12 cellular contexts compared by ENCODE assay signal in genomic region chr10:70693619-70694286, GRCh38. TPM values are rescaled to one million over a fixed set of nuclear protein-coding genes. Genes with fewer than 3 reads are reported as not detected.
A peak's percentile ranks its signal among the peaks of the same experiment; 100 is the strongest.
DNase-seq lines count a peak whose midpoint lies in the region; ATAC-seq and TF ChIP-seq lines count a peak whose summit lies in the region.
"Had no signal": no experiment of that assay in that cellular context is flagged by ENCODE, and none has a peak within 500 bp of the region (broad histone marks: within the 10 kb centered on the region; RNA-seq: fewer than 3 reads in every experiment).

No MANE protein-coding gene starts in this region.

- H3K36me3 ChIP-seq in SK-N-MC (ENCODE audit: insufficient read depth, low read length), result no peaks in the 10 kb centered on the region
- H3K36me3 ChIP-seq in osteoblast (ENCODE audit: insufficient read depth, low read length), result no peaks in the 10 kb centered on the region
- H3K36me3 ChIP-seq: upper lobe of left lung had no signal

- peak overlapping the region; percentile 63 for H3K4me2 ChIP-seq in osteoblast (ENCODE audit: insufficient read depth, low read length)

- H2AFZ ChIP-seq in osteoblast (ENCODE audit: low read length), result peak overlapping the region; percentile 7

- no peaks in the 10 kb centered on the region for H3K79me2 ChIP-seq in osteoblast (ENCODE audit: insufficient read depth, low read length)

- ATAC-seq in GM21723 (IDR thresholded peaks at IDR 0.05; ENCODE audit: unreplicated experiment), result no peak
- no peak for ATAC-seq in left colon

- H3K4me1 ChIP-seq in osteoblast (ENCODE audit: insufficient read depth, low read length), result peaks cover 31% of the 10 kb centered on the region
- H3K4me1 ChIP-seq: upper lobe of left lung had no signal

- peaks cover 3% of the 10 kb centered on the region for H4K20me1 ChIP-seq in osteoblast (ENCODE audit: insufficient read depth, low read length)

- no peaks in the 10 kb centered on the region for H3K9me3 ChIP-seq in SK-N-MC (ENCODE audit: low read depth, low read length)
- no peaks in the 10 kb centered on the region for H3K9me3 ChIP-seq in osteoblast (ENCODE audit: low read depth, low read length)
- H3K9me3 ChIP-seq: upper lobe of left lung had no signal

- no peak for TF ChIP-seq CTCF in AG09309 (IDR thresholded peaks at IDR 0.05; ENCODE audit: control insufficient read depth, insufficient read depth, low read depth, low read length, missing control alignments)
- no peak for TF ChIP-seq CTCF in fibroblast of mammary gland (conservative IDR thresholded peaks at IDR 0.05; ENCODE audit: control insufficient read depth, insufficient read depth, low read depth, low read length)
- no peak for TF ChIP-seq CTCF in osteoblast (IDR thresholded peaks at IDR 0.05; ENCODE audit: extremely low read depth, low read depth, low read length)

- intact Hi-C loops in left colon (cut with DNase I, micrococcal nuclease), result no loop called here

- no peak overlapping the region for H3K4me3 ChIP-seq in AG09309 (ENCODE audit: control insufficient read depth, low read depth, low read length)
- peak overlapping the region; percentile 64 for H3K4me3 ChIP-seq in SK-N-MC
- H3K4me3 ChIP-seq in fibroblast of mammary gland (ENCODE audit: control insufficient read depth, low read depth, low read length), result peak overlapping the region; percentile 9
- H3K4me3 ChIP-seq in osteoblast (ENCODE audit: insufficient read depth, low read length), result peak overlapping the region; percentile 8
- H3K4me3 ChIP-seq: upper lobe of left lung had no signal

- DNase-seq in AG09309 (ENCODE audit: low read depth), result peak; percentile 94
- DNase-seq in SK-N-MC (ENCODE audit: low read depth, low spot score), result no peak
- DNase-seq in fibroblast of mammary gland (ENCODE audit: low read depth), result peak; percentile 97
- peak; percentile 91 for DNase-seq in osteoblast (ENCODE audit: insufficient read length, low spot score, missing footprints)
- DNase-seq in left colon, result no peak
- DNase-seq in NOMO-1 treated with DMSO at 0.1 percent for 48 hours (lab: John Stamatoyannopoulos, UW; ENCODE audit: unreplicated experiment), result no peak
- no peak for DNase-seq in CD1c-positive myeloid dendritic cell (ENCODE audit: extremely low spot score)
- DNase-seq: ACHN; activated CD8-positive, alpha-beta memory T cell treated with anti-CD3 and anti-CD28 coated beads, Interleukin-2, amount 50 U/mL, for 4 hours; NCI-H226; upper lobe of left lung had no signal

- no peak overlapping the region for H3K9ac ChIP-seq in SK-N-MC (ENCODE audit: insufficient read length)

- H3K27ac ChIP-seq in SK-N-MC, result peak overlapping the region; percentile 89
- H3K27ac ChIP-seq in osteoblast (ENCODE audit: low read depth, low read length), result peak overlapping the region; percentile 83
- H3K27ac ChIP-seq: upper lobe of left lung had no signal

- no peaks in the 10 kb centered on the region for H3K27me3 ChIP-seq in osteoblast (ENCODE audit: insufficient read depth, low read length)
- H3K27me3 ChIP-seq: upper lobe of left lung had no signal

RNA-seq across cellular contexts. Expression of gene ADAMTS14, which starts 21.4 kb away (rescaled TPM):
- total RNA-seq in osteoblast (2.4 and 2.9 TPM in 2 replicates), left colon (1 to 10 TPM in 1 of 2 donors, under 1 TPM in 1; 0.95 to 2.1 TPM)

Comparison
In these comparisons a context has a peak if more than half of its experiments do, and no peak if none do; other contexts are left out.
1. DNase-seq: peak in AG09309 (single experiment), fibroblast of mammary gland (single experiment) and osteoblast (single experiment); none in SK-N-MC (single experiment), left colon (0 of 2), NOMO-1 treated with DMSO at 0.1 percent for 48 hours (single experiment) and CD1c-positive myeloid dendritic cell (single experiment).